8 cellular contexts compared by ENCODE assay signal in the genomic region with DNA sequence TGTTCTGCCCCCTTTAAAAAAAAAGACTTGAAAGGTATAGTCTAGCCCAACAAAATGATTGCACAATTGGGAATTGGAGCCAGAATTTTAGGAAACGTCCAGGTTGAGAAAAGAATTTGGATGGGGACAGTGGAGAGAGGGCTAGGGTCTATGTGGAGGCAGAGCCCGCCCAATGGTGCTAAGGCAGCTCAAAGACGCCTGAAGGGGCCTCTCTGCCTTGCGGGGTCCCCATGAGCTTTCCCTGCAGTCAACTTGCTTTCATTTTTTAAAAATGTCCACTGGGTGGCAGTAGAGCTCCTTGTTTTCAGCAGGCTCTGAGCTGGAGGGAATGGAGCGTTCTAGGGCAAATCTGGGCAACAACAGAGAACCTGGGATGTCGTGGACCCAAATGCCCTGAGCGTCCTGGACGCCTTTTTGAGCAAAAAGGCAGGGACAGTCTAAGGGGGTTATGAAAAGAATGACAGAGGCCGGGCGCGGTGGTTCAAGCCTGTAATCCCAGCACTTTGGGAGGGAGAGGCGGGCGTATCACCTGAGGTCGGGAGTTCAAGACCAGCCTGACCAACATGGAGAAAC. TPM values are rescaled to one million over a fixed set of nuclear protein-coding genes. Genes with fewer than 3 reads are reported as not detected.
DNase-seq lines count a peak whose midpoint lies in the region; FAIRE-seq and TF ChIP-seq lines count a peak whose summit lies in the region.

No MANE protein-coding gene starts in this region.

- peak overlapping the region; percentile 50 for H3K4me3 ChIP-seq in fibroblast of pulmonary artery (replicated peaks; ENCODE audit: low read depth, low read length)
- H3K4me3 ChIP-seq in tibial nerve: peak overlapping the region in 1 of 4 donors; percentile 34

- H3K9me3 Mint-ChIP-seq in activated T-helper 1 cell treated with anti-CD3 and anti-CD28 coated beads, Interleukin-12 subunit alpha, Interleukin-12 subunit beta, Interleukin-2, Interleukin-4 antibody, amounts not matched to agents 30 ng/mL and 10 ng/mL and 1 ng/mL, durations not matched to agents 14 hours and 24 hours and 36 hours: no peaks in the 10 kb centered on the region
- no peaks in the 10 kb centered on the region for H3K9me3 Mint-ChIP-seq in neural crest cell

- peak; percentile 55 for TF ChIP-seq CTCF in LNCAP (IDR thresholded peaks at IDR 0.05)
- TF ChIP-seq CTCF in fibroblast of pulmonary artery (IDR thresholded peaks at IDR 0.05; ENCODE audit: low read length, missing control alignments): peak; percentile 62
- peak; percentile 88 for TF ChIP-seq CTCF in neural crest cell (conservative IDR thresholded peaks at IDR 0.05)
- TF ChIP-seq CTCF in tibial nerve (IDR thresholded peaks at IDR 0.05): peak; percentile 62 to 81 (median 74)

- H3K4me1 Mint-ChIP-seq in activated T-helper 1 cell treated with anti-CD3 and anti-CD28 coated beads, Interleukin-12 subunit alpha, Interleukin-12 subunit beta, Interleukin-2, Interleukin-4 antibody, amounts not matched to agents 30 ng/mL and 10 ng/mL and 1 ng/mL, durations not matched to agents 14 hours and 24 hours and 36 hours (ENCODE audit: low read depth): peaks cover 23% of the 10 kb centered on the region
- H3K4me1 Mint-ChIP-seq in neural crest cell: peaks cover 12% of the 10 kb centered on the region

- TF ChIP-seq POLR2A in tibial nerve (IDR thresholded peaks at IDR 0.05): no peak

- H3K27ac ChIP-seq in tibial nerve: no peak overlapping the region

- H3K4me3 Mint-ChIP-seq in activated T-helper 1 cell treated with anti-CD3 and anti-CD28 coated beads, Interleukin-12 subunit alpha, Interleukin-12 subunit beta, Interleukin-2, Interleukin-4 antibody, amounts not matched to agents 30 ng/mL and 10 ng/mL and 1 ng/mL, durations not matched to agents 14 hours and 24 hours and 36 hours: peak overlapping the region; percentile 37
- H3K4me3 Mint-ChIP-seq in neural crest cell: no peak overlapping the region

- H3K9me3 ChIP-seq in tibial nerve: no peaks in the 10 kb centered on the region

- TF ChIP-seq EP300 in tibial nerve (IDR thresholded peaks at IDR 0.05): no peak

- H3K27me3 Mint-ChIP-seq in activated T-helper 1 cell treated with anti-CD3 and anti-CD28 coated beads, Interleukin-12 subunit alpha, Interleukin-12 subunit beta, Interleukin-2, Interleukin-4 antibody, amounts not matched to agents 30 ng/mL and 10 ng/mL and 1 ng/mL, durations not matched to agents 14 hours and 24 hours and 36 hours (ENCODE audit: insufficient read depth): peaks cover 35% of the 10 kb centered on the region
- no peaks in the 10 kb centered on the region for H3K27me3 Mint-ChIP-seq in neural crest cell (ENCODE audit: low read depth)

- WGBS in tibial nerve, 2 donors: 22 to 23% methylated on average over 14 of the region's 14 CpGs

- H3K27me3 ChIP-seq in tibial nerve: peaks cover 0 to 30% of the 10 kb centered on the region in 2 donors

- H3K27ac Mint-ChIP-seq in activated T-helper 1 cell treated with anti-CD3 and anti-CD28 coated beads, Interleukin-12 subunit alpha, Interleukin-12 subunit beta, Interleukin-2, Interleukin-4 antibody, amounts not matched to agents 30 ng/mL and 10 ng/mL and 1 ng/mL, durations not matched to agents 14 hours and 24 hours and 36 hours: no peak overlapping the region
- H3K27ac Mint-ChIP-seq in neural crest cell (ENCODE audit: unreplicated experiment): no peak overlapping the region

- intact Hi-C loops in activated T-helper 1 cell treated with anti-CD3 and anti-CD28 coated beads, Interleukin-12 subunit alpha, Interleukin-12 subunit beta, Interleukin-2, Interleukin-4 antibody, amounts not matched to agents 30 ng/mL and 10 ng/mL and 1 ng/mL, durations not matched to agents 14 hours and 24 hours and 36 hours (cut with micrococcal nuclease): loop anchor here (1.0 to 10.0 kb wide), 4 partner anchors 26 to 620 kb away; partner anchors contain the start of gene PSMD1

- DNase-seq in AML-193 (lab: John Stamatoyannopoulos, UW) (peak; percentile 63 to 76), GM19239 (ENCODE audit: insufficient read length, low spot score) (peak; percentile 70), RCC 7860 (ENCODE audit: low spot score) (peak; percentile 62), fibroblast of pulmonary artery (ENCODE audit: low read depth) (peak; percentile 89), neural crest cell (ENCODE audit: low read depth, low spot score) (peak; percentile 58), tibial nerve (ENCODE audit: low spot score in 2 of 2) (peak in 1 of 2 donors; percentile 61)
- peak; percentile 42 for DNase-seq in activated T-helper 1 cell treated with anti-CD3 and anti-CD28 coated beads, Interleukin-12 subunit alpha, Interleukin-12 subunit beta, Interleukin-2, Interleukin-4 antibody, amounts not matched to agents 30 ng/mL and 10 ng/mL and 1 ng/mL, durations not matched to agents 14 hours and 24 hours and 36 hours (ENCODE audit: low spot score)

- peak; percentile 96 for FAIRE-seq in GM19239 (lab: Jason Lieb, UNC)
- FAIRE-seq in RCC 7860 (lab: Jason Lieb, UNC): no peak

- H3K36me3 Mint-ChIP-seq in activated T-helper 1 cell treated with anti-CD3 and anti-CD28 coated beads, Interleukin-12 subunit alpha, Interleukin-12 subunit beta, Interleukin-2, Interleukin-4 antibody, amounts not matched to agents 30 ng/mL and 10 ng/mL and 1 ng/mL, durations not matched to agents 14 hours and 24 hours and 36 hours (ENCODE audit: low read depth): peaks cover 12% of the 10 kb centered on the region
- peaks cover 2% of the 10 kb centered on the region for H3K36me3 Mint-ChIP-seq in neural crest cell (ENCODE audit: low read depth)

- H3K4me1 ChIP-seq in tibial nerve: peaks cover 0 to 14% (median 4%) of the 10 kb centered on the region in 4 donors

- H3K36me3 ChIP-seq in tibial nerve: no peaks in the 10 kb centered on the region

RNA-seq across cellular contexts. Expression of gene ITM2C, which starts 40.2 kb away (rescaled TPM):
- total RNA-seq in activated T-helper 1 cell treated with anti-CD3 and anti-CD28 coated beads, Interleukin-12 subunit alpha, Interleukin-12 subunit beta, Interleukin-2, Interleukin-4 antibody, amounts not matched to agents 30 ng/mL and 10 ng/mL and 1 ng/mL, durations not matched to agents 14 hours and 24 hours and 36 hours: 4.2 and 5.2 TPM in 2 replicates
- 106 TPM in 2 replicates for total RNA-seq in neural crest cell
- total RNA-seq in tibial nerve: 100 to 1,000 TPM in 3 of 4 donors, 10 to 100 TPM in 1; 80.1 to 146 (median 128) TPM

Comparison
In these comparisons a context has a peak if more than half of its experiments do, and no peak if none do; other contexts are left out.
1. RNA of gene ITM2C, which starts 40.2 kb away (total RNA-seq): 80.1 to 146 TPM in tibial nerve and 106 TPM in neural crest cell; 4.2 to 5.2 TPM in activated T-helper 1 cell treated with anti-CD3 and anti-CD28 coated beads, Interleukin-12 subunit alpha, Interleukin-12 subunit beta, Interleukin-2, Interleukin-4 antibody, amounts not matched to agents 30 ng/mL and 10 ng/mL and 1 ng/mL, durations not matched to agents 14 hours and 24 hours and 36 hours; every median in the first group is over 10 times any median in the second.
2. Peak in every context shown above with its lines, with median percentiles within 50 percentile points of each other: CTCF ChIP-seq.